In genomic region chr6:144710207-144710606, GRCh38 we compare ENCODE assay signal across 13 cellular contexts.
DNase-seq lines count a peak whose midpoint lies in the region; ATAC-seq and TF ChIP-seq lines count a peak whose summit lies in the region.
"Had no signal": no experiment of that assay in that cellular context is flagged by ENCODE, and none has a peak within 500 bp of the region (broad histone marks: within the 10 kb centered on the region; RNA-seq: fewer than 3 reads in every experiment).

No MANE protein-coding gene starts in this region.

- no peaks in the 10 kb centered on the region for H3K9me3 Mint-ChIP-seq in osteocyte (ENCODE audit: unreplicated experiment)
- H3K9me3 Mint-ChIP-seq: activated CD4-positive, alpha-beta memory T cell treated with anti-CD3 and anti-CD28 coated beads, Interleukin-2, amount 10 ng/mL, durations not matched to agents 7 days and 5 days; activated naive CD4-positive, alpha-beta T cell treated with anti-CD3 and anti-CD28 coated beads, Interleukin-2, amount 50 U/mL, for 72 hours; naive B cell had no signal

- H3K4me1 ChIP-seq in RWPE2 (ENCODE audit: insufficient read depth, poor library complexity, severe bottlenecking), result peaks cover 28% of the 10 kb centered on the region
- H3K4me1 ChIP-seq in esophagus muscularis mucosa, result peaks cover 0 to 8% (median 2%) of the 10 kb centered on the region in 4 donors

- no peaks in the 10 kb centered on the region for H3K9me3 ChIP-seq in RWPE2 (ENCODE audit: severe bottlenecking)
- H3K9me3 ChIP-seq in esophagus muscularis mucosa, result no peaks in the 10 kb centered on the region

- H3K27ac ChIP-seq in RWPE2 (ENCODE audit: poor library complexity, severe bottlenecking), result peak overlapping the region; percentile 66
- H3K27ac ChIP-seq in epithelial cell of prostate, result peak overlapping the region; percentile 37
- no peak overlapping the region for H3K27ac ChIP-seq in esophagus muscularis mucosa (replicated peaks in 1 of 4)

- H3K4me1 Mint-ChIP-seq in osteocyte (ENCODE audit: unreplicated experiment), result peaks cover 24% of the 10 kb centered on the region

- H3K27me3 ChIP-seq in RWPE2 (ENCODE audit: insufficient read depth, poor library complexity, severe bottlenecking) (no peaks in the 10 kb centered on the region), esophagus muscularis mucosa (no peaks in the 10 kb centered on the region)

- peak; percentile 73 for DNase-seq in GM03348 (ENCODE audit: low spot score)
- DNase-seq in RWPE2 (ENCODE audit: low spot score), result no peak
- peak; percentile 56 for DNase-seq in epithelial cell of prostate (ENCODE audit: low read depth, low spot score)
- no peak for DNase-seq in osteocyte (ENCODE audit: extremely low spot score, unreplicated experiment)
- DNase-seq in esophagus muscularis mucosa (ENCODE audit: extremely low spot score), result no peak
- DNase-seq in KBM-7, result no peak
- DNase-seq: activated CD4-positive, alpha-beta memory T cell treated with anti-CD3 and anti-CD28 coated beads, Interleukin-2, amount 10 ng/mL, durations not matched to agents 7 days and 5 days; MV-4-11; naive B cell; NCI-H524 treated with DMSO at 0.1 percent for 48 hours had no signal

- intact Hi-C loops in esophagus muscularis mucosa (cut with DNase I), result no loop called here

- no peak overlapping the region for H3K4me3 Mint-ChIP-seq in osteocyte (ENCODE audit: unreplicated experiment)
- H3K4me3 Mint-ChIP-seq: activated CD4-positive, alpha-beta memory T cell treated with anti-CD3 and anti-CD28 coated beads, Interleukin-2, amount 10 ng/mL, durations not matched to agents 7 days and 5 days; naive B cell had no signal

- peaks cover 9% of the 10 kb centered on the region for H3K36me3 Mint-ChIP-seq in osteocyte (ENCODE audit: unreplicated experiment)
- H3K36me3 Mint-ChIP-seq: activated naive CD4-positive, alpha-beta T cell treated with anti-CD3 and anti-CD28 coated beads, Interleukin-2, amount 50 U/mL, for 72 hours had no signal

- peak overlapping the region; percentile 71 for H3K27ac Mint-ChIP-seq in osteocyte (ENCODE audit: unreplicated experiment)
- H3K27ac Mint-ChIP-seq: activated CD4-positive, alpha-beta memory T cell treated with anti-CD3 and anti-CD28 coated beads, Interleukin-2, amount 10 ng/mL, durations not matched to agents 7 days and 5 days; activated naive CD4-positive, alpha-beta T cell treated with anti-CD3 and anti-CD28 coated beads, Interleukin-2, amount 50 U/mL, for 72 hours had no signal

- H3K36me3 ChIP-seq in RWPE2 (ENCODE audit: low read depth) (no peaks in the 10 kb centered on the region), esophagus muscularis mucosa (peaks cover 0 to 5% (median 0%) of the 10 kb centered on the region in 4 donors)

- TF ChIP-seq CTCF in RWPE2 (IDR thresholded peaks at IDR 0.05; ENCODE audit: poor library complexity, severe bottlenecking), result no peak
- TF ChIP-seq CTCF in osteocyte (IDR thresholded peaks at IDR 0.05), result no peak
- TF ChIP-seq CTCF in esophagus muscularis mucosa (IDR thresholded peaks at IDR 0.05), result no peak

- in situ Hi-C loops in KBM-7 (cut with MboI; ENCODE audit: low pct_unique_long_range_greater_than_20kb, low sequenced_read_pairs), result no loop called here

- TF ChIP-seq POLR2A in esophagus muscularis mucosa (IDR thresholded peaks at IDR 0.05; ENCODE audit: low read depth), result no peak

- peak; percentile 99 for ATAC-seq in RWPE2 (ENCODE audit: low read depth)
- no peak for ATAC-seq in HG03520 (IDR thresholded peaks at IDR 0.05; ENCODE audit: unreplicated experiment)
- no peak for ATAC-seq in GM21367 (IDR thresholded peaks at IDR 0.05; ENCODE audit: unreplicated experiment)
- ATAC-seq: activated naive CD4-positive, alpha-beta T cell treated with anti-CD3 and anti-CD28 coated beads, Interleukin-2, amount 50 U/mL, for 72 hours had no signal

- H3K4me3 ChIP-seq in RWPE2 (ENCODE audit: severe bottlenecking), result no peak overlapping the region
- H3K4me3 ChIP-seq in esophagus muscularis mucosa, result no peak overlapping the region

- H3K27me3 Mint-ChIP-seq in osteocyte (ENCODE audit: unreplicated experiment), result no peaks in the 10 kb centered on the region
- H3K27me3 Mint-ChIP-seq: activated CD4-positive, alpha-beta memory T cell treated with anti-CD3 and anti-CD28 coated beads, Interleukin-2, amount 10 ng/mL, durations not matched to agents 7 days and 5 days; naive B cell had no signal

- no peak for TF ChIP-seq EP300 in esophagus muscularis mucosa (IDR thresholded peaks at IDR 0.05)

- 92% methylated on average over 3 of the region's 3 CpGs for WGBS in esophagus muscularis mucosa

Comparison
In these comparisons a context has a peak if more than half of its experiments do, and no peak if none do; other contexts are left out.
1. DNase-seq: peak in GM03348 (single experiment) and epithelial cell of prostate (single experiment); none in RWPE2 (single experiment), osteocyte (single experiment), esophagus muscularis mucosa (single experiment) and KBM-7 (single experiment).
2. H3K27ac ChIP-seq: peak in RWPE2 (single experiment) and epithelial cell of prostate (single experiment); none in esophagus muscularis mucosa (0 of 4).